ENCODE assay signal across 20 cellular contexts in the genomic region with DNA sequence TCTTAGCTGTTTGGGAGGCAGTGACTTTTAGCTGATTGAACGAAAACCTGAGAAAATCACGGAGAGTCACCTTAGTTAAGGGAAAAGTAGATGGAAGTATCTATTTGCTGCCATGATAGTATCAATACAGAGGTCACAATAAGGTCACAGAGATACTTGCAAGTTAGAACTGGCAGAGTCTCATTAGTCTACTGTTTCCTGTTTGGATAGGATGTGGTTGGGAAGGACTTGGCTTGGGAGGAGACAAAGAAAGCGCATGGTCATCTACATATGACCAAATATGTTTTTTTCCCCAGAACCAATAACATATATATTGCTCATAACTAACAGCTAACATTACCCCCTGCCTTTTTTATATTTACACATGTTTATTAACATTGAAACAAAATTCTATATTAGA.
DNase-seq lines count a peak whose midpoint lies in the region; ATAC-seq, FAIRE-seq and TF ChIP-seq lines count a peak whose summit lies in the region.
"Had no signal": no experiment of that assay in that cellular context is flagged by ENCODE, and none has a peak within 500 bp of the region (broad histone marks: within the 10 kb centered on the region; RNA-seq: fewer than 3 reads in every experiment).

No MANE protein-coding gene starts in this region.

- no peaks in the 10 kb centered on the region for H4K20me1 ChIP-seq in DND-41 (ENCODE audit: insufficient read depth, low read length)

- H3K9ac ChIP-seq in DND-41 (ENCODE audit: low read depth, low read length) = no peak overlapping the region
- H3K9ac ChIP-seq: GM23248 had no signal

- H3K4me3 ChIP-seq in DND-41 (ENCODE audit: low read depth in 1 of 2, low read length in 2 of 2) (no peak overlapping the region), bronchial epithelial cell (ENCODE audit: low read depth, low read length) (no peak overlapping the region)
- H3K4me3 ChIP-seq: A549, GM12878, GM23248 had no signal

- H3K27ac ChIP-seq in DND-41 (ENCODE audit: low read length) = peak overlapping the region; percentile 35
- H3K27ac ChIP-seq: 22Rv1, A549, GM23248, HL-60 had no signal

- FAIRE-seq in bronchial epithelial cell (lab: Jason Lieb, UNC) = no peak
- FAIRE-seq: A549, GM12878, H54 had no signal

- TF ChIP-seq CTCF in DND-41 (IDR thresholded peaks at IDR 0.05; ENCODE audit: borderline replicate concordance, extremely low read depth, low read length, poor library complexity, severe bottlenecking) (no peak), bronchial epithelial cell (IDR thresholded peaks at IDR 0.05; ENCODE audit: insufficient read depth, low read length, severe bottlenecking) (no peak)

- H3K79me2 ChIP-seq in DND-41 (ENCODE audit: insufficient read depth, low read length) = no peaks in the 10 kb centered on the region

- peak overlapping the region; percentile 55 for H2AFZ ChIP-seq in DND-41 (ENCODE audit: low read depth, low read length)
- H2AFZ ChIP-seq: GM23248 had no signal

- H3K36me3 ChIP-seq in DND-41 (ENCODE audit: insufficient read depth, low read length) (no peaks in the 10 kb centered on the region), bronchial epithelial cell (ENCODE audit: control insufficient read depth, insufficient read depth, low read length) (no peaks in the 10 kb centered on the region)

- ATAC-seq in DND-41 (ENCODE audit: insufficient read depth, low read depth) = peak; percentile 76
- ATAC-seq in GM18511 (IDR thresholded peaks at IDR 0.05; ENCODE audit: unreplicated experiment) = no peak
- ATAC-seq: A549, GM12878 had no signal

- no peaks in the 10 kb centered on the region for H3K9me3 ChIP-seq in DND-41 (ENCODE audit: insufficient read depth, low read length, severe bottlenecking)
- H3K9me3 ChIP-seq: A549 had no signal

- H3K27me3 ChIP-seq in DND-41 (ENCODE audit: insufficient read depth, low read length, poor library complexity) (no peaks in the 10 kb centered on the region), bronchial epithelial cell (ENCODE audit: control insufficient read depth, insufficient read depth, low read length) (no peaks in the 10 kb centered on the region)

- peaks cover 14% of the 10 kb centered on the region for H3K4me1 ChIP-seq in DND-41 (ENCODE audit: insufficient read depth, low read length)
- H3K4me1 ChIP-seq: A549 had no signal

- peak; percentile 14 for DNase-seq in DMS53 (lab: John Stamatoyannopoulos, UW)
- DNase-seq in DMS53 treated with DMSO at 0.1 percent for 48 hours (lab: John Stamatoyannopoulos, UW; ENCODE audit: unreplicated experiment) = no peak
- DNase-seq in DND-41 = no peak
- peak; percentile 20 for DNase-seq in NCI-H69 (lab: John Stamatoyannopoulos, UW)
- DNase-seq in bronchial epithelial cell (ENCODE audit: low read depth) = peak; percentile 57
- no peak for DNase-seq in glomerular visceral epithelial cell (ENCODE audit: extremely low spot score)
- DNase-seq: AML-193; CD4-positive, alpha-beta memory T cell; COR-L47; DMS 273 treated with DMSO at 0.1 percent for 48 hours; DMS79; EL; GM23248; HCEC 1CT had no signal

- H3K4me2 ChIP-seq in DND-41 (ENCODE audit: insufficient read depth, low read length) = no peak overlapping the region
- H3K4me2 ChIP-seq: A549 had no signal

Comparison
In these comparisons a context has a peak if more than half of its experiments do, and no peak if none do; other contexts are left out.
1. DNase-seq: peak in DMS53 (single experiment), NCI-H69 (single experiment) and bronchial epithelial cell (single experiment); none in DMS53 treated with DMSO at 0.1 percent for 48 hours (single experiment), DND-41 (single experiment) and glomerular visceral epithelial cell (single experiment).